Comparison of ENCODE assay signal across 25 cellular contexts in the genomic region with DNA sequence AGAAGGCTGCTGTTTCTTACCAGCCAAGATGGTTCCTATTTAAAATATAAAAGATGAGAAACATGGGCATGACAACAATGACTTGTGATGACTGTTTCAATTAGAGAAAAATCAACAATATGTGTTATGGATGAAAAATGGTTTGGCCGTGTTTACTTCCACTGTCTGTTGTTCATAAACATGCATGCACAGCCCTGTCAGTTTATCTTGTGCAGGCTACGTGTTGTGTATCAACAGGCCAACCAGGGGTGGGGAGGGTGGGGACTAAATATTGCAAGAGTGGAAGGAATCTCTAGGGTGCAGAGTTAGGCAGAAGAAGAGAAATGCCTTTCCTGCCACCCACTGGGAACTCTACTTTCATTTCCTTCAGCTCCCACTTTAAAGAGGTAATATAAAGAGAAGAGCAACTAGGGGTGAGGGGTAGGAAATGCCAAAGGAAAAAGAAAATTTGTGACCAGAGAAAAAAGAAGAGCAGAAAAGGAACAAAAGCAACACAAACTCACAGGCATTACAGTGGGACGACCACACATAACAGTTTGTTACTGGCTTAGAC.
"Had no signal": no experiment of that assay in that cellular context is flagged by ENCODE, and none has a peak within 500 bp of the region (broad histone marks: within the 10 kb centered on the region; RNA-seq: fewer than 3 reads in every experiment).

No MANE protein-coding gene starts in this region.

- DNase-seq: activated CD4-positive, alpha-beta memory T cell treated with anti-CD3 and anti-CD28 coated beads for 36 hours; activated CD4-positive, alpha-beta T cell treated with anti-CD3 and anti-CD28 coated beads, Interleukin-2, amount 10 ng/mL, durations not matched to agents 24 days and 14 days; activated CD4-positive, CD25-positive, alpha-beta regulatory T cell treated with anti-CD3 and anti-CD28 coated beads, Interleukin-2, amount 50 U/mL, for 72 hours; activated gamma-delta T cell; activated naive CD4-positive, alpha-beta T cell treated with anti-CD3 and anti-CD28 coated beads for 36 hours; activated T-cell treated with anti-CD3 and anti-CD28 coated beads for 4 hours; activated T-cell treated with anti-CD3 and anti-CD28 coated beads, Interleukin-2, amount 50 U/mL, for 48 hours; amygdala; MG63; MV-4-11; NCI-H1092 treated with DMSO at 0.1 percent for 48 hours; NCI-H1436; NCI-H1694 treated with DMSO at 0.1 percent for 48 hours; NCI-H2029 treated with DMSO at 0.1 percent for 48 hours; NCI-H345; NCI-H510A; NCI-H69; NK-92 treated with Interleukin-12 subunit alpha and Interleukin-12 subunit beta, amount 100 ng/mL, for 24 hours; OCI-M1; RPMI8226 had no signal

- H3K27ac ChIP-seq: cardiac muscle cell, KMS-11 had no signal

- H3K27me3 ChIP-seq: cardiac muscle cell had no signal

- H3K9me3 ChIP-seq: MG63 had no signal

- H3K36me3 ChIP-seq: cardiac muscle cell, MG63 had no signal

- ATAC-seq: activated T-helper 17 cell treated with anti-CD3 and anti-CD28 coated beads, Interleukin-2, amount 50 U/mL, for 72 hours; Panc1; Right ventricle myocardium inferior had no signal

- H3K4me3 ChIP-seq: cardiac muscle cell, MG63 had no signal

- H3K9ac ChIP-seq: KMS-11 had no signal
